1 cellular context compared by ENCODE assay signal in the genomic region with DNA sequence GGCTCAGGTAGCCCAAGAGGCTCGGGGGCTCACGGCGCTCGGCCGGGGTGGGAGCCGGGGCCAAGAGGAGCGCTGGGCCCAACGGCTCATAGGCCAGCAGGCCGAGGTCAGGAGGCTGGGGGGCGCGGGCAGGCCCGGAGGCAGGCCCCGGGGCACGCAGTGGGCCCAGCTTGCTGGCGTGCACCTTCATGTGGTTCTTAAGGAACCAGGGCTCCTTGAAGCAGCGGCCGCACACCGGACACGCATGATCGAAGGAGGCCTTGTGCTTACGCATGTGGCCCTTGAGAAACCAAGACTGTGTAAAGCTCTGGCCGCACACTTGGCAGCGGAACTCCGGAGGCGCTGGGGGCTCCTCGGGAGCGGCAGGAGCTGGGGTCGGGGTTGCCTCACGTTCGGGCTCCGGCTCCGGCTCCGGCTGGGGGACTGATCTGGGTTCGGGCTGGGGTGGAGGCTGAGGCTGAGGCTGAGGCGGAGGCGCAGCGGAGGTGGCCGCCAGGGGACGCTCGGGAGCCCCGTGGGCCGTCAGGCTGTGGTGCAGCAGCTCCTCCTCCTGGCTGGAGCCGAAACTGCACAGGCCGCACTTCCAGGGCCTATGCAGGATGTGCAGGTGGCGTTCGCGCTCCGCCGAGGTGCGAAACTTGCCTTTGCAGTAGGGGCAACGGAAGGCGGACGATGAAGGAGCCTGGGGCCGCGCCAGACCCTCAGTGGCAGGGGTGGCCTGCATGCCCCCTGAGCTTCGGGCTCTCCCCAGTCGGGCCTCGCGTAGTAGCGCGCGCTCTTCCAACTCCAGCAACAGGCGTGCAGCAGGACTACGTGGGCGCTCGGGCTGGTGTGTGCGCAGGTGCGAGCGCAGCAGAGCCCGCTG.
A peak's percentile ranks its signal among the peaks of the same experiment; 100 is the strongest.
TF ChIP-seq lines count a peak whose summit lies in the region.

No MANE protein-coding gene starts in this region.

TF ChIP-seq in HepG2, 621 proteins besides CTCF, POLR2A, EP300 and RAD21 (continued from another document and continues in another):
- TF ChIP-seq ZNF333 (CRISPR knock-in tag; IDR thresholded peaks at IDR 0.05; ENCODE audit: borderline replicate concordance) = 0 out of 2 replicates have a peak, but pooled peaks have one; percentile 60
- peak; percentile 84; the same call in 1 of the 2 replicates for TF ChIP-seq ZSCAN25 (CRISPR knock-in tag; IDR thresholded peaks at IDR 0.05)
- TF ChIP-seq CCAR2 (optimal IDR thresholded peaks at IDR 0.05; ENCODE audit: low read depth, low read length) = no peak
- TF ChIP-seq ZNF143 (CRISPR knock-in tag; IDR thresholded peaks at IDR 0.05) = no peak; the same call in 1 of the 2 replicates
- TF ChIP-seq HOXD1 (CRISPR knock-in tag; IDR thresholded peaks at IDR 0.05) = peak; percentile 70; the same call in 1 of the 2 replicates
- no peak for TF ChIP-seq NONO (IDR thresholded peaks at IDR 0.05)
- TF ChIP-seq NONO (CRISPR knock-in tag; conservative IDR thresholded peaks at IDR 0.05) = peak; percentile 91
- TF ChIP-seq ATF7-NPFF (CRISPR knock-in tag; IDR thresholded peaks at IDR 0.05; ENCODE audit: low read depth) = peak; percentile 84
- no peak for TF ChIP-seq ATAD3A (CRISPR knock-in tag; IDR thresholded peaks at IDR 0.05)
- peak; percentile 13; the same call in 1 of the 2 replicates for TF ChIP-seq SIX4 (CRISPR knock-in tag; IDR thresholded peaks at IDR 0.05)
- no peak for TF ChIP-seq SMARCC2 (IDR thresholded peaks at IDR 0.05)
- TF ChIP-seq, protein P1, sequence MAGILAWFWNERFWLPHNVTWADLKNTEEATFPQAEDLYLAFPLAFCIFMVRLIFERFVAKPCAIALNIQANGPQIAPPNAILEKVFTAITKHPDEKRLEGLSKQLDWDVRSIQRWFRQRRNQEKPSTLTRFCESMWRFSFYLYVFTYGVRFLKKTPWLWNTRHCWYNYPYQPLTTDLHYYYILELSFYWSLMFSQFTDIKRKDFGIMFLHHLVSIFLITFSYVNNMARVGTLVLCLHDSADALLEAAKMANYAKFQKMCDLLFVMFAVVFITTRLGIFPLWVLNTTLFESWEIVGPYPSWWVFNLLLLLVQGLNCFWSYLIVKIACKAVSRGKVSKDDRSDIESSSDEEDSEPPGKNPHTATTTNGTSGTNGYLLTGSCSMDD (CRISPR knock-in tag; IDR thresholded peaks at IDR 0.05) = no peak
- TF ChIP-seq GATAD2A (CRISPR knock-in tag; IDR thresholded peaks at IDR 0.05) = peak; percentile 80
- TF ChIP-seq ZMYM2 (CRISPR knock-in tag; IDR thresholded peaks at IDR 0.05) = no peak
- TF ChIP-seq CBX2 (IDR thresholded peaks at IDR 0.05; ENCODE audit: low read depth, low read length) = no peak
- TF ChIP-seq CBX2 (CRISPR knock-in tag; IDR thresholded peaks at IDR 0.05; ENCODE audit: low read depth) = no peak
- peak; percentile 39; the same call in 1 of the 2 replicates for TF ChIP-seq ZNF253 (CRISPR knock-in tag; IDR thresholded peaks at IDR 0.05; ENCODE audit: borderline replicate concordance)
- TF ChIP-seq DNMT1 (CRISPR knock-in tag; IDR thresholded peaks at IDR 0.05) = peak; percentile 93
- no peak for TF ChIP-seq ONECUT2 (CRISPR knock-in tag; IDR thresholded peaks at IDR 0.05)
- no peak for TF ChIP-seq ZNF234 (CRISPR knock-in tag; conservative IDR thresholded peaks at IDR 0.05)
- TF ChIP-seq, protein P2, sequence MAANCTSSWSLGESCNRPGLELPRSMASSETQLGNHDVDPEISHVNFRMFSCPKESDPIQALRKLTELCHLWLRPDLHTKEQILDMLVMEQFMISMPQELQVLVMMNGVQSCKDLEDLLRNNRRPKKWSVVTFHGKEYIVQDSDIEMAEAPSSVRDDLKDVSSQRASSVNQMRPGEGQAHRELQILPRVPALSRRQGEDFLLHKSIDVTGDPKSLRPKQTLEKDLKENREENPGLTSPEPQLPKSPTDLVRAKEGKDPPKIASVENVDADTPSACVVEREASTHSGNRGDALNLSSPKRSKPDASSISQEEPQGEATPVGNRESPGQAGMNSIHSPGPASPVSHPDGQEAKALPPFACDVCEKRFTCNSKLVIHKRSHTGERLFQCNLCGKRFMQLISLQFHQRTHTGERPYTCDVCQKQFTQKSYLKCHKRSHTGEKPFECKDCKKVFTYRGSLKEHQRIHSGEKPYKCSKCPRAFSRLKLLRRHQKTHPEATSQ (CRISPR knock-in tag; IDR thresholded peaks at IDR 0.05; ENCODE audit: borderline replicate concordance) = peak; percentile 63; the same call in 1 of the 2 replicates
- TF ChIP-seq ZSCAN31 (CRISPR knock-in tag; IDR thresholded peaks at IDR 0.05; ENCODE audit: low read depth) = peak; percentile 97
- TF ChIP-seq ZNF484 (CRISPR knock-in tag; IDR thresholded peaks at IDR 0.05; ENCODE audit: borderline replicate concordance, low read depth) = no peak; the same call in 1 of the 2 replicates
- TF ChIP-seq, protein P3, sequence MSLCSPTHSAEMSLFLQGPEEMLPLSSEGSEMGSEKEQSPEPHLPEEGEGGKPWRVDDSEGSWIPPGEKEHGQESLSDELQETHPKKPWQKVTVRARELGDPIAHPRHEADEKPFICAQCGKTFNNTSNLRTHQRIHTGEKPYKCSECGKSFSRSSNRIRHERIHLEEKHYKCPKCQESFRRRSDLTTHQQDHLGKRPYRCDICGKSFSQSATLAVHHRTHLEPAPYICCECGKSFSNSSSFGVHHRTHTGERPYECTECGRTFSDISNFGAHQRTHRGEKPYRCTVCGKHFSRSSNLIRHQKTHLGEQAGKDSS (CRISPR knock-in tag; IDR thresholded peaks at IDR 0.05; ENCODE audit: borderline replicate concordance, low read depth) = peak; percentile 99
- TF ChIP-seq MBD4 (IDR thresholded peaks at IDR 0.05; ENCODE audit: borderline replicate concordance, low read length) = no peak
- TF ChIP-seq ERF (CRISPR knock-in tag; IDR thresholded peaks at IDR 0.05) = peak; percentile 97
- peak; percentile 66 for TF ChIP-seq ELF1 (CRISPR knock-in tag; IDR thresholded peaks at IDR 0.05)
- no peak for TF ChIP-seq EHMT2 (IDR thresholded peaks at IDR 0.05; ENCODE audit: borderline replicate concordance, low read depth, low read length)
- TF ChIP-seq, protein P4, sequence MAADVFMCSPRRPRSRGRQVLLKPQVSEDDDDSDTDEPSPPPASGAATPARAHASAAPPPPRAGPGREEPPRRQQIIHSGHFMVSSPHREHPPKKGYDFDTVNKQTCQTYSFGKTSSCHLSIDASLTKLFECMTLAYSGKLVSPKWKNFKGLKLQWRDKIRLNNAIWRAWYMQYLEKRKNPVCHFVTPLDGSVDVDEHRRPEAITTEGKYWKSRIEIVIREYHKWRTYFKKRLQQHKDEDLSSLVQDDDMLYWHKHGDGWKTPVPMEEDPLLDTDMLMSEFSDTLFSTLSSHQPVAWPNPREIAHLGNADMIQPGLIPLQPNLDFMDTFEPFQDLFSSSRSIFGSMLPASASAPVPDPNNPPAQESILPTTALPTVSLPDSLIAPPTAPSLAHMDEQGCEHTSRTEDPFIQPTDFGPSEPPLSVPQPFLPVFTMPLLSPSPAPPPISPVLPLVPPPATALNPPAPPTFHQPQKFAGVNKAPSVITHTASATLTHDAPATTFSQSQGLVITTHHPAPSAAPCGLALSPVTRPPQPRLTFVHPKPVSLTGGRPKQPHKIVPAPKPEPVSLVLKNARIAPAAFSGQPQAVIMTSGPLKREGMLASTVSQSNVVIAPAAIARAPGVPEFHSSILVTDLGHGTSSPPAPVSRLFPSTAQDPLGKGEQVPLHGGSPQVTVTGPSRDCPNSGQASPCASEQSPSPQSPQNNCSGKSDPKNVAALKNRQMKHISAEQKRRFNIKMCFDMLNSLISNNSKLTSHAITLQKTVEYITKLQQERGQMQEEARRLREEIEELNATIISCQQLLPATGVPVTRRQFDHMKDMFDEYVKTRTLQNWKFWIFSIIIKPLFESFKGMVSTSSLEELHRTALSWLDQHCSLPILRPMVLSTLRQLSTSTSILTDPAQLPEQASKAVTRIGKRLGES (CRISPR knock-in tag; IDR thresholded peaks at IDR 0.05; ENCODE audit: borderline replicate concordance) = no peak
- peak; percentile 99 for TF ChIP-seq ZNF556 (CRISPR knock-in tag; IDR thresholded peaks at IDR 0.05; ENCODE audit: borderline replicate concordance)
- TF ChIP-seq HNRNPH1 (optimal IDR thresholded peaks at IDR 0.05; ENCODE audit: low read depth, low read length) = no peak
- peak; percentile 70; the same call in 1 of the 2 replicates for TF ChIP-seq KLF12 (CRISPR knock-in tag; IDR thresholded peaks at IDR 0.05; ENCODE audit: borderline replicate concordance)
- peak; percentile 69; the same call in 1 of the 2 replicates for TF ChIP-seq ZNF790 (CRISPR knock-in tag; IDR thresholded peaks at IDR 0.05; ENCODE audit: borderline replicate concordance)
- peak; percentile 54 for TF ChIP-seq ASH2L (IDR thresholded peaks at IDR 0.05; ENCODE audit: insufficient read length, low read depth, low read length)
- TF ChIP-seq, protein P5, sequence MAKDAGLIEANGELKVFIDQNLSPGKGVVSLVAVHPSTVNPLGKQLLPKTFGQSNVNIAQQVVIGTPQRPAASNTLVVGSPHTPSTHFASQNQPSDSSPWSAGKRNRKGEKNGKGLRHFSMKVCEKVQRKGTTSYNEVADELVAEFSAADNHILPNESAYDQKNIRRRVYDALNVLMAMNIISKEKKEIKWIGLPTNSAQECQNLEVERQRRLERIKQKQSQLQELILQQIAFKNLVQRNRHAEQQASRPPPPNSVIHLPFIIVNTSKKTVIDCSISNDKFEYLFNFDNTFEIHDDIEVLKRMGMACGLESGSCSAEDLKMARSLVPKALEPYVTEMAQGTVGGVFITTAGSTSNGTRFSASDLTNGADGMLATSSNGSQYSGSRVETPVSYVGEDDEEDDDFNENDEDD (CRISPR knock-in tag; IDR thresholded peaks at IDR 0.05; ENCODE audit: borderline replicate concordance) = peak; percentile 78; the same call in 1 of the 2 replicates
- peak; percentile 81; the same call in 1 of the 2 replicates for TF ChIP-seq FOXO1 (CRISPR knock-in tag; IDR thresholded peaks at IDR 0.05)
- no peak for TF ChIP-seq FOXM1 (CRISPR knock-in tag; IDR thresholded peaks at IDR 0.05)
- TF ChIP-seq ZNF75D (CRISPR knock-in tag; IDR thresholded peaks at IDR 0.05; ENCODE audit: borderline replicate concordance) = no peak
- TF ChIP-seq ZNF83 (CRISPR knock-in tag; IDR thresholded peaks at IDR 0.05; ENCODE audit: borderline replicate concordance) = peak; percentile 87; the same call in 1 of the 2 replicates
- TF ChIP-seq SYNCRIP (IDR thresholded peaks at IDR 0.05; ENCODE audit: insufficient read depth, low read depth, low read length) = no peak
- TF ChIP-seq NCOA1 (CRISPR knock-in tag; IDR thresholded peaks at IDR 0.05) = peak; percentile 82; the same call in 1 of the 2 replicates
- TF ChIP-seq, protein P6, sequence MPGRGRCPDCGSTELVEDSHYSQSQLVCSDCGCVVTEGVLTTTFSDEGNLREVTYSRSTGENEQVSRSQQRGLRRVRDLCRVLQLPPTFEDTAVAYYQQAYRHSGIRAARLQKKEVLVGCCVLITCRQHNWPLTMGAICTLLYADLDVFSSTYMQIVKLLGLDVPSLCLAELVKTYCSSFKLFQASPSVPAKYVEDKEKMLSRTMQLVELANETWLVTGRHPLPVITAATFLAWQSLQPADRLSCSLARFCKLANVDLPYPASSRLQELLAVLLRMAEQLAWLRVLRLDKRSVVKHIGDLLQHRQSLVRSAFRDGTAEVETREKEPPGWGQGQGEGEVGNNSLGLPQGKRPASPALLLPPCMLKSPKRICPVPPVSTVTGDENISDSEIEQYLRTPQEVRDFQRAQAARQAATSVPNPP (CRISPR knock-in tag; IDR thresholded peaks at IDR 0.05) = no peak
- no peak for TF ChIP-seq ZNF20 (CRISPR knock-in tag; IDR thresholded peaks at IDR 0.05)
- TF ChIP-seq RAD51 (IDR thresholded peaks at IDR 0.05; ENCODE audit: borderline replicate concordance) = no peak
- 0 out of 2 replicates have a peak, but pooled peaks have one; percentile 30 for TF ChIP-seq ZNF180 (CRISPR knock-in tag; IDR thresholded peaks at IDR 0.05; ENCODE audit: borderline replicate concordance, low read depth)
- no peak for TF ChIP-seq RFX1 (IDR thresholded peaks at IDR 0.05)
- peak; percentile 68; the same call in 1 of the 2 replicates for TF ChIP-seq ZNF670 (CRISPR knock-in tag; IDR thresholded peaks at IDR 0.05; ENCODE audit: borderline replicate concordance)
- TF ChIP-seq, protein P7, sequence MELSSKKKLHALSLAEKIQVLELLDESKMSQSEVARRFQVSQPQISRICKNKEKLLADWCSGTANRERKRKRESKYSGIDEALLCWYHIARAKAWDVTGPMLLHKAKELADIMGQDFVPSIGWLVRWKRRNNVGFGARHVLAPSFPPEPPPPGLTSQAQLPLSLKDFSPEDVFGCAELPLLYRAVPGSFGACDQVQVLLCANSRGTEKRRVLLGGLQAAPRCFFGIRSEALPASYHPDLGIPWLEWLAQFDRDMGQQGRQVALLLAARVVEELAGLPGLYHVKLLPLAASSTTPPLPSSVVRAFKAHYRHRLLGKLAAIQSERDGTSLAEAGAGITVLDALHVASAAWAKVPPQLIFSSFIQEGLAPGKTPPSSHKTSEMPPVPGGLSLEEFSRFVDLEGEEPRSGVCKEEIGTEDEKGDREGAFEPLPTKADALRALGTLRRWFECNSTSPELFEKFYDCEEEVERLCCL (CRISPR knock-in tag; IDR thresholded peaks at IDR 0.05; ENCODE audit: borderline replicate concordance) = peak; percentile 77; the same call in 1 of the 2 replicates
- TF ChIP-seq, protein P8, sequence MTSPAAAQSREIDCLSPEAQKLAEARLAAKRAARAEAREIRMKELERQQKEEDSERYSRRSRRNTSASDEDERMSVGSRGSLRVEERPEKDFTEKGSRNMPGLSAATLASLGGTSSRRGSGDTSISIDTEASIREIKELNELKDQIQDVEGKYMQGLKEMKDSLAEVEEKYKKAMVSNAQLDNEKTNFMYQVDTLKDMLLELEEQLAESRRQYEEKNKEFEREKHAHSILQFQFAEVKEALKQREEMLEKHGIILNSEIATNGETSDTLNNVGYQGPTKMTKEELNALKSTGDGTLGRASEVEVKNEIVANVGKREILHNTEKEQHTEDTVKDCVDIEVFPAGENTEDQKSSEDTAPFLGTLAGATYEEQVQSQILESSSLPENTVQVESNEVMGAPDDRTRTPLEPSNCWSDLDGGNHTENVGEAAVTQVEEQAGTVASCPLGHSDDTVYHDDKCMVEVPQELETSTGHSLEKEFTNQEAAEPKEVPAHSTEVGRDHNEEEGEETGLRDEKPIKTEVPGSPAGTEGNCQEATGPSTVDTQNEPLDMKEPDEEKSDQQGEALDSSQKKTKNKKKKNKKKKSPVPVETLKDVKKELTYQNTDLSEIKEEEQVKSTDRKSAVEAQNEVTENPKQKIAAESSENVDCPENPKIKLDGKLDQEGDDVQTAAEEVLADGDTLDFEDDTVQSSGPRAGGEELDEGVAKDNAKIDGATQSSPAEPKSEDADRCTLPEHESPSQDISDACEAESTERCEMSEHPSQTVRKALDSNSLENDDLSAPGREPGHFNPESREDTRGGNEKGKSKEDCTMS (CRISPR knock-in tag; conservative IDR thresholded peaks at IDR 0.05) = 0 out of 2 replicates have a peak, but pooled peaks have one; percentile 50
- TF ChIP-seq ZNF468 (CRISPR knock-in tag; IDR thresholded peaks at IDR 0.05) = 0 out of 2 replicates have a peak, but pooled peaks have one; percentile 72
- peak; percentile 92; the same call in 1 of the 2 replicates for TF ChIP-seq ZNF136 (CRISPR knock-in tag; IDR thresholded peaks at IDR 0.05; ENCODE audit: low read depth)
